ENCODE assay signal across 8 cellular contexts in the genomic region with DNA sequence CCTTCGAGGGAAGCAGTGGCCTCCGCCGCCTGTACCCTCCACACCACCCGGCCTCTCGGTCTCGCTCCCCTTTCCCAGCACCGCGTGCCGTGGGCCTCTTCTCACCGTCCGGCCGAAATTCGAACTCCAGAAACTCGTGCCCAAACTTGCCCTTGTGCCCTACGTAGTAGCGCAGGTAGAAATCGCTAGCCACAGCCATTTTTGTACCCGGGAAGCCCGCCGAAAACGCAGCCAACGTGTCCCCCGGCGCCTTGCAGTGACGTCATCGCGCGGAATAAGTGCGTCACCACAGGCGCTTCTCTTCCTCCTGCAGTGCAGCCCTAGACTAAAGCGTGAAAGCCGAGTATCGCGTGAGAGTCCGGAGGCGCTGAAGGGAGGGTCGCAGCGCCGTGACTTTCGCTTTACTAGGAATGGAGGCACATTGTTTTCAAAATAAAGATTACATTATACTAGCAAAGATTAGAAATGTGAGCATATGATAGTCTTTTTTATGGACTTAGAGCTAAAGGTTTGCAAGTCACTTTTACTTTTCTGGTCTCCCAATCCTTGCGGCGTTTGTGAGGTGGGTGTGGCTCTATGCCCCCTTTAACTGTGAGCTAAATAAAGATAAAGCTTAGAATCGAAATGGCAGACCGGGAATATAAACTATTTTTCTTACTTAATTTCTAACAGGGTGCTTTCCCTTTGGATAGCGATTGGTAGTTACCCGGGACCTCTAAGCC. TPM values are rescaled to one million over a fixed set of nuclear protein-coding genes. Genes with fewer than 3 reads are reported as not detected.
DNase-seq lines count a peak whose midpoint lies in the region; ATAC-seq and TF ChIP-seq lines count a peak whose summit lies in the region.

A gene (minus strand): TSS at position 276 of the 722 bp plus-strand sequence. CDS start 77 bp downstream, at position 199.

- intact Hi-C loops in activated B cell treated with CpG ODN at 0.5 μM for 24 hours (cut with micrococcal nuclease): loop anchor here (1.0 to 5.0 kb wide), 9 partner anchors 109 to 1743 kb away; a partner anchor contains a TSS

- DNase-seq in AG04450 (ENCODE audit: low read depth, low spot score): peak; percentile 92
- DNase-seq in NCI-H345 (lab: John Stamatoyannopoulos, UW): peak; percentile 98
- DNase-seq in activated B cell treated with CpG ODN at 0.5 μM for 24 hours: peak; percentile 99
- peak; percentile 11 to 93 (median 83) for DNase-seq in caudate nucleus (lab: John Stamatoyannopoulos, UW)
- DNase-seq in immature natural killer cell: peak; percentile 95 to 97 (median 96)
- peak; percentile 94 for DNase-seq in smooth muscle cell of the brain vasculature (ENCODE audit: low read depth, low spot score)

- peak; percentile 90 for ATAC-seq in HG03196 (IDR thresholded peaks at IDR 0.05; ENCODE audit: unreplicated experiment)
- peak; percentile 96 for ATAC-seq in activated B cell treated with CpG ODN at 0.5 μM for 24 hours (ENCODE audit: low read depth)

- H3K4me3 ChIP-seq in AG04450 (ENCODE audit: low read depth, low read length): peak within 1 kb of the TSS; percentile 95

- H3K4me1 Mint-ChIP-seq in activated B cell treated with CpG ODN at 0.5 μM for 24 hours (peaks cover 29% of the 10 kb centered on the region), immature natural killer cell (peaks cover 23 to 30% of the 10 kb centered on the region in 2 donors)

- no peaks in the 10 kb centered on the region for H3K9me3 ChIP-seq in AG04450 (ENCODE audit: control insufficient read depth, insufficient read depth, low read length)

- H3K27ac Mint-ChIP-seq in activated B cell treated with CpG ODN at 0.5 μM for 24 hours (peak within 1 kb of the TSS; percentile 100), immature natural killer cell (peak within 1 kb of the TSS; percentile 96 to 100 (median 98))

- POLR2A ChIA-PET in AG04450 (lab: Yijun Ruan, JAX) (no interaction called here), activated B cell treated with CpG ODN at 0.5 μM for 24 hours (lab: Charles Lee) (interaction anchor here (0.7 to 1.1 kb wide), 4 partner anchors 30 to 558 kb away, joined by 3 to 5 read pairs (median 3); no protein-coding TSS in a partner anchor)

- in situ Hi-C loops in GM18951 (cut with MboI; ENCODE audit: low sequenced_read_pairs, unreplicated experiment): no loop called here

- peaks cover 6% of the 10 kb centered on the region for H3K27me3 Mint-ChIP-seq in activated B cell treated with CpG ODN at 0.5 μM for 24 hours
- peaks cover 5 to 10% (median 9%) of the 10 kb centered on the region in 3 donors for H3K27me3 Mint-ChIP-seq in immature natural killer cell (ENCODE audit: low read depth in 3 of 3)

- TF ChIP-seq POLR2A in GM18951 (IDR thresholded peaks at IDR 0.05; ENCODE audit: extremely low read depth, insufficient read depth, insufficient read length): peak; percentile 81

- H3K9me3 Mint-ChIP-seq in activated B cell treated with CpG ODN at 0.5 μM for 24 hours (no peaks in the 10 kb centered on the region), immature natural killer cell (no peaks in the 10 kb centered on the region)

- H3K27me3 ChIP-seq in AG04450 (ENCODE audit: control insufficient read depth, insufficient read depth, low read length): no peaks in the 10 kb centered on the region

- peak within 1 kb of the TSS; percentile 100 for H3K4me3 Mint-ChIP-seq in activated B cell treated with CpG ODN at 0.5 μM for 24 hours
- H3K4me3 Mint-ChIP-seq in immature natural killer cell: peak within 1 kb of the TSS; percentile 96 to 100 (median 97)

- H3K27ac ChIP-seq in AG04450 (ENCODE audit: low read depth, low read length) (peak within 1 kb of the TSS; percentile 84), caudate nucleus (ENCODE audit: low read depth, low read length) (peak within 1 kb of the TSS; percentile 90)

- TF ChIP-seq CTCF in AG04450 (IDR thresholded peaks at IDR 0.05; ENCODE audit: low read depth, low read length) (no peak), activated B cell treated with CpG ODN at 0.5 μM for 24 hours (IDR thresholded peaks at IDR 0.05) (no peak)

- CTCF ChIA-PET in AG04450 (lab: Charles Lee): interaction anchor here (1.4 to 3.6 kb wide), 2 partner anchors 136 to 247 kb away, joined by 3 to 24 read pairs; no protein-coding TSS in a partner anchor
- CTCF ChIA-PET in activated B cell treated with CpG ODN at 0.5 μM for 24 hours (lab: Charles Lee): interaction anchor here (1.6 kb wide), 1 partner anchor 136 kb away, joined by 4 read pairs; no protein-coding TSS in a partner anchor

- H3K36me3 Mint-ChIP-seq in activated B cell treated with CpG ODN at 0.5 μM for 24 hours (ENCODE audit: low read depth): peaks cover 33% of the 10 kb centered on the region
- peaks cover 12 to 15% (median 15%) of the 10 kb centered on the region in 3 donors for H3K36me3 Mint-ChIP-seq in immature natural killer cell

RNA-seq across cellular contexts. Expression of the gene that starts here (rescaled TPM):
- polyA plus RNA-seq in AG04450 (2011; rRNA removed): 22.5 and 42.9 TPM in 2 replicates
- 13.2 and 13.8 TPM in 2 replicates for polyA minus RNA-seq in AG04450 (2011; rRNA and poly(A)+ RNA removed)
- total RNA-seq in activated B cell treated with CpG ODN at 0.5 μM for 24 hours: 25.0 and 28.8 TPM in 2 replicates
- 10 to 100 TPM; 54.7 to 72.5 (median 58.7) TPM for polyA plus RNA-seq in immature natural killer cell

Comparison
In these comparisons a context has a peak if more than half of its experiments do, and no peak if none do; other contexts are left out.
1. Peak in every context shown above with its lines: DNase-seq, ATAC-seq, H3K4me3 ChIP-seq and H3K27ac ChIP-seq.